In genomic region chr4:188707036-188707435, GRCh38 we compare ENCODE assay signal across 26 cellular contexts.
"Had no signal": no experiment of that assay in that cellular context is flagged by ENCODE, and none has a peak within 500 bp of the region (broad histone marks: within the 10 kb centered on the region; RNA-seq: fewer than 3 reads in every experiment).

No MANE protein-coding gene starts in this region.

- H3K9me3 ChIP-seq: colonic mucosa, esophagus muscularis mucosa, gastrocnemius medialis, right lobe of liver, thoracic aorta, tibial nerve, upper lobe of left lung had no signal

- H3K4me1 Mint-ChIP-seq: memory B cell; mesothelial cell of epicardium; naive B cell; stimulated activated memory B cell treated with anti-CD40 and anti-IgM and Interleukin-4, amounts not matched to agents 10 μg/mL and 1 μg/mL and 100 μg/mL, for 72 hours had no signal

- H3K27me3 Mint-ChIP-seq: dendritic cell treated with granulocyte-macrophage colony-stimulating factor and Interleukin-4, amounts not matched to agents 40 ng/mL and 50 ng/mL, for 4 days; memory B cell; naive B cell; natural killer cell treated with Interleukin-12 subunit alpha and Interleukin-12 subunit beta and Interleukin-15 and Interleukin-18, amount 100 ng/mL, for 72 hours; progenitor cell of endocrine pancreas; stimulated activated memory B cell treated with anti-CD40 and anti-IgM and Interleukin-4, amounts not matched to agents 10 μg/mL and 1 μg/mL and 100 μg/mL, for 72 hours had no signal

- H3K4me3 Mint-ChIP-seq: dendritic cell treated with granulocyte-macrophage colony-stimulating factor and Interleukin-4, amounts not matched to agents 40 ng/mL and 50 ng/mL, for 4 days; memory B cell; mesothelial cell of epicardium; naive B cell; natural killer cell treated with Interleukin-12 subunit alpha and Interleukin-12 subunit beta and Interleukin-15 and Interleukin-18, amount 100 ng/mL, for 72 hours; neural crest cell; stimulated activated memory B cell treated with anti-CD40 and anti-IgM and Interleukin-4, amounts not matched to agents 10 μg/mL and 1 μg/mL and 100 μg/mL, for 72 hours had no signal

- H3K27ac Mint-ChIP-seq: dendritic cell treated with granulocyte-macrophage colony-stimulating factor and Interleukin-4, amounts not matched to agents 40 ng/mL and 50 ng/mL, for 4 days; memory B cell; mesothelial cell of epicardium; naive B cell; natural killer cell treated with Interleukin-12 subunit alpha and Interleukin-12 subunit beta and Interleukin-15 and Interleukin-18, amount 100 ng/mL, for 72 hours; progenitor cell of endocrine pancreas; stimulated activated memory B cell treated with anti-CD40 and anti-IgM and Interleukin-4, amounts not matched to agents 10 μg/mL and 1 μg/mL and 100 μg/mL, for 72 hours had no signal

- H3K36me3 ChIP-seq: colonic mucosa, esophagus muscularis mucosa, gastrocnemius medialis, right lobe of liver, thoracic aorta, tibial nerve, upper lobe of left lung had no signal

- DNase-seq: cerebellar nuclear complex; colonic mucosa; effector memory CD4-positive, alpha-beta T cell; gastrocnemius medialis; head of caudate nucleus; kidney; mucosa of descending colon; naive B cell; right lobe of liver; stimulated activated CD4-positive, alpha-beta T cell treated with anti-CD3 and anti-CD28 coated beads, Interleukin-2, amount 100 ng/mL, for 24 hours; stimulated activated CD4-positive, alpha-beta T cell treated with anti-CD3 and anti-CD28 coated beads, Interleukin-4, amount 100 ng/mL, for 24 hours; stimulated activated naive CD8-positive, alpha-beta T cell treated with anti-CD3 and anti-CD28 coated beads, Interleukin-15, Interleukin-2, amounts not matched to agents 100 U/mL and 50 U/mL, for 24 hours; substantia nigra; upper lobe of left lung had no signal

- H3K27ac ChIP-seq: colonic mucosa, esophagus muscularis mucosa, gastrocnemius medialis, parathyroid adenoma, right lobe of liver, thoracic aorta, tibial nerve, upper lobe of left lung had no signal

- H3K27me3 ChIP-seq: colonic mucosa, esophagus muscularis mucosa, gastrocnemius medialis, right lobe of liver, tibial nerve, upper lobe of left lung had no signal

- H3K9me3 Mint-ChIP-seq: mesothelial cell of epicardium had no signal

- H3K4me3 ChIP-seq: colonic mucosa, esophagus muscularis mucosa, gastrocnemius medialis, lung, mucosa of descending colon, right lobe of liver, thoracic aorta, tibial nerve, upper lobe of left lung had no signal

- H3K36me3 Mint-ChIP-seq: memory B cell; mesothelial cell of epicardium; naive B cell; stimulated activated memory B cell treated with anti-CD40 and anti-IgM and Interleukin-4, amounts not matched to agents 10 μg/mL and 1 μg/mL and 100 μg/mL, for 72 hours had no signal

- H3K4me1 ChIP-seq: colonic mucosa, esophagus muscularis mucosa, gastrocnemius medialis, parathyroid adenoma, right lobe of liver, tibial nerve, upper lobe of left lung had no signal
